In the genomic region with DNA sequence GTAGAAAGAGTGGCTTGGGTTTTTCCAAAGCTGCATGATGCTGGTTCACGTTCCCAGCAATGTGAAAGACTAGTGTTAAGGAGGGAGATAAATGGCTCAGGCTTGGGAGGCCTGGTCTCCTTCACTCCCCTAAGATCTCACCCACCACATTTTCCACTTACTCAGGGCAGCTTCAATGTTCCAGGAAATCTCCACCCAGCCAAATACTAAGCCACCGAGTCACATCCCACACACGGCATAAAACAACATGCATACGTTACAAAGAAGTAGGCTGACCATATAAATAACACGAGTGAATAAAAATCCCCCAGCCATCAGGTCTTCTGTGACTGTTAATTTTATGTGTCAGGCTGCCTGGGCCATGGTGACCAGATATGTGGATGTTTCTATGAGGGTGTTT, we compare ENCODE assay signal across 23 cellular contexts.
DNase-seq lines count a peak whose midpoint lies in the region; ATAC-seq and TF ChIP-seq lines count a peak whose summit lies in the region.
"Had no signal": no experiment of that assay in that cellular context is flagged by ENCODE, and none has a peak within 500 bp of the region (broad histone marks: within the 10 kb centered on the region; RNA-seq: fewer than 3 reads in every experiment).

No MANE protein-coding gene starts in this region.

- 23% methylated on average over 5 of the region's 5 CpGs for WGBS in smooth muscle cell (ENCODE audit: low lambda C conversion rate)
- 70 to 85% methylated on average over 5 of the region's 5 CpGs for WGBS in thyroid gland, 2 donors

- H3K36me3 ChIP-seq in smooth muscle cell (ENCODE audit: low read depth) (no peaks in the 10 kb centered on the region), thyroid gland (no peaks in the 10 kb centered on the region)
- H3K36me3 ChIP-seq: adrenal gland, lower lobe of right lung, SJCRH30, stomach had no signal

- H3K9me3 Mint-ChIP-seq in activated CD4-positive, alpha-beta memory T cell treated with anti-CD3 and anti-CD28 coated beads for 36 hours = peaks cover 3% of the 10 kb centered on the region
- H3K9me3 Mint-ChIP-seq in activated CD4-positive, alpha-beta memory T cell treated with anti-CD3 and anti-CD28 coated beads, Interleukin-2, amount 10 ng/mL, durations not matched to agents 7 days and 5 days = no peaks in the 10 kb centered on the region
- peaks cover 5% of the 10 kb centered on the region for H3K9me3 Mint-ChIP-seq in activated T-helper 2 cell treated with anti-CD3 and anti-CD28 coated beads, Interferon-gamma antibody, Interleukin-2, Interleukin-4, amounts not matched to agents 10 μg/mL and 5 μg/mL and 100 μg/mL, durations not matched to agents 14 hours and 24 hours and 36 hours

- no peaks in the 10 kb centered on the region for H3K36me3 Mint-ChIP-seq in activated CD4-positive, alpha-beta memory T cell treated with anti-CD3 and anti-CD28 coated beads for 36 hours
- no peaks in the 10 kb centered on the region for H3K36me3 Mint-ChIP-seq in activated CD4-positive, alpha-beta memory T cell treated with anti-CD3 and anti-CD28 coated beads, Interleukin-2, amount 10 ng/mL, durations not matched to agents 7 days and 5 days (ENCODE audit: low read depth)
- H3K36me3 Mint-ChIP-seq in activated T-helper 2 cell treated with anti-CD3 and anti-CD28 coated beads, Interferon-gamma antibody, Interleukin-2, Interleukin-4, amounts not matched to agents 10 μg/mL and 5 μg/mL and 100 μg/mL, durations not matched to agents 14 hours and 24 hours and 36 hours (ENCODE audit: low read depth) = no peaks in the 10 kb centered on the region

- H3F3A ChIP-seq in smooth muscle cell (ENCODE audit: low read depth) = peaks cover 4% of the 10 kb centered on the region

- H3K4me1 ChIP-seq in smooth muscle cell (ENCODE audit: low read depth) = no peaks in the 10 kb centered on the region
- no peaks in the 10 kb centered on the region for H3K4me1 ChIP-seq in thyroid gland
- H3K4me1 ChIP-seq: lower lobe of right lung, SJCRH30, stomach had no signal

- H3K27me3 ChIP-seq in smooth muscle cell (ENCODE audit: low read depth) = no peaks in the 10 kb centered on the region
- peaks cover 3% of the 10 kb centered on the region for H3K27me3 ChIP-seq in thyroid gland
- H3K27me3 ChIP-seq: adrenal gland, SJCRH30, stomach had no signal

- peak; percentile 20 for DNase-seq in activated CD4-positive, alpha-beta memory T cell treated with anti-CD3 and anti-CD28 coated beads for 36 hours
- no peak for DNase-seq in activated CD4-positive, alpha-beta memory T cell treated with anti-CD3 and anti-CD28 coated beads, Interleukin-2, amount 10 ng/mL, durations not matched to agents 7 days and 5 days
- no peak for DNase-seq in activated T-helper 2 cell treated with anti-CD3 and anti-CD28 coated beads, Interferon-gamma antibody, Interleukin-2, Interleukin-4, amounts not matched to agents 10 μg/mL and 5 μg/mL and 100 μg/mL, durations not matched to agents 14 hours and 24 hours and 36 hours (ENCODE audit: low spot score)
- DNase-seq in fibroblast of pulmonary artery (ENCODE audit: low read depth) (peak; percentile 58), smooth muscle cell (lab: John Stamatoyannopoulos, UW; ENCODE audit: unreplicated experiment) (peak; percentile 37), thyroid gland (no peak)
- DNase-seq: ACHN; activated CD4-positive, alpha-beta T cell treated with anti-CD3 and anti-CD28 coated beads, Interleukin-2, amount 10 ng/mL, durations not matched to agents 7 days and 5 days; adrenal gland; CD8-positive, alpha-beta memory T cell; DMS79; lower lobe of right lung; NCI-H1105; NCI-H526; SJCRH30; stimulated activated CD4-positive, alpha-beta T cell treated with anti-CD3 and anti-CD28 coated beads, Interleukin-12 subunit alpha, Interleukin-12 subunit beta, amount 100 ng/mL, for 4 hours; stomach; T-helper 9 cell had no signal

- TF ChIP-seq POLR2A in thyroid gland (IDR thresholded peaks at IDR 0.05) = no peak

- no peak overlapping the region for H3K4me3 ChIP-seq in fibroblast of pulmonary artery (replicated peaks; ENCODE audit: low read depth, low read length)
- H3K4me3 ChIP-seq in smooth muscle cell = no peak overlapping the region
- H3K4me3 ChIP-seq in thyroid gland (replicated peaks in 1 of 3) = no peak overlapping the region
- H3K4me3 ChIP-seq: adrenal gland, lower lobe of right lung, SJCRH30, stomach had no signal

- POLR2A ChIA-PET in activated CD4-positive, alpha-beta memory T cell treated with anti-CD3 and anti-CD28 coated beads for 36 hours (lab: Charles Lee) = no interaction called here
- POLR2A ChIA-PET in activated CD4-positive, alpha-beta memory T cell treated with anti-CD3 and anti-CD28 coated beads, Interleukin-2, amount 10 ng/mL, durations not matched to agents 7 days and 5 days (lab: Charles Lee) = no interaction called here

- CTCF ChIA-PET in activated CD4-positive, alpha-beta memory T cell treated with anti-CD3 and anti-CD28 coated beads for 36 hours (lab: Charles Lee) = no interaction called here
- CTCF ChIA-PET in activated CD4-positive, alpha-beta memory T cell treated with anti-CD3 and anti-CD28 coated beads, Interleukin-2, amount 10 ng/mL, durations not matched to agents 7 days and 5 days (lab: Charles Lee) = no interaction called here

- H3K4me1 Mint-ChIP-seq in activated CD4-positive, alpha-beta memory T cell treated with anti-CD3 and anti-CD28 coated beads for 36 hours (ENCODE audit: low read depth) = peaks cover 9% of the 10 kb centered on the region
- H3K4me1 Mint-ChIP-seq in activated CD4-positive, alpha-beta memory T cell treated with anti-CD3 and anti-CD28 coated beads, Interleukin-2, amount 10 ng/mL, durations not matched to agents 7 days and 5 days = peaks cover 4% of the 10 kb centered on the region
- peaks cover 14% of the 10 kb centered on the region for H3K4me1 Mint-ChIP-seq in activated T-helper 2 cell treated with anti-CD3 and anti-CD28 coated beads, Interferon-gamma antibody, Interleukin-2, Interleukin-4, amounts not matched to agents 10 μg/mL and 5 μg/mL and 100 μg/mL, durations not matched to agents 14 hours and 24 hours and 36 hours (ENCODE audit: low read depth)
- H3K4me1 Mint-ChIP-seq: activated CD4-positive, alpha-beta T cell treated with anti-CD3 and anti-CD28 coated beads, Interleukin-2, amount 10 ng/mL, durations not matched to agents 7 days and 5 days; CD8-positive, alpha-beta memory T cell had no signal

- intact Hi-C loops in activated CD4-positive, alpha-beta memory T cell treated with anti-CD3 and anti-CD28 coated beads for 36 hours (cut with micrococcal nuclease) = no loop called here
- intact Hi-C loops in activated T-helper 2 cell treated with anti-CD3 and anti-CD28 coated beads, Interferon-gamma antibody, Interleukin-2, Interleukin-4, amounts not matched to agents 10 μg/mL and 5 μg/mL and 100 μg/mL, durations not matched to agents 14 hours and 24 hours and 36 hours (cut with micrococcal nuclease) = no loop called here
- intact Hi-C loops in thyroid gland (cut with DNase I) = no loop called here

- H3K9me3 ChIP-seq in smooth muscle cell (replicated peaks; ENCODE audit: low read depth) (no peaks in the 10 kb centered on the region), thyroid gland (no peaks in the 10 kb centered on the region)
- H3K9me3 ChIP-seq: adrenal gland, lower lobe of right lung, SJCRH30 had no signal

- H3K4me2 ChIP-seq in smooth muscle cell = peak overlapping the region; percentile 59
- H3K4me2 ChIP-seq: KMS-11 had no signal

- H3K27ac ChIP-seq in smooth muscle cell (ENCODE audit: low read depth) = peak overlapping the region; percentile 96
- no peak overlapping the region for H3K27ac ChIP-seq in thyroid gland
- H3K27ac ChIP-seq: KMS-11, lower lobe of right lung, SJCRH30, stomach had no signal

- H3K9ac ChIP-seq in smooth muscle cell (ENCODE audit: low read depth) = peak overlapping the region; percentile 70
- H3K9ac ChIP-seq: KMS-11 had no signal

- no peaks in the 10 kb centered on the region for H3K79me2 ChIP-seq in smooth muscle cell (ENCODE audit: low read depth)

- TF ChIP-seq CTCF in fibroblast of pulmonary artery (IDR thresholded peaks at IDR 0.05; ENCODE audit: low read length, missing control alignments) (no peak), smooth muscle cell (IDR thresholded peaks at IDR 0.05; ENCODE audit: borderline replicate concordance, insufficient read depth, poor library complexity, severe bottlenecking) (no peak), thyroid gland (IDR thresholded peaks at IDR 0.05) (no peak)

- no peak overlapping the region for H3K4me3 Mint-ChIP-seq in activated CD4-positive, alpha-beta memory T cell treated with anti-CD3 and anti-CD28 coated beads for 36 hours
- H3K4me3 Mint-ChIP-seq in activated CD4-positive, alpha-beta memory T cell treated with anti-CD3 and anti-CD28 coated beads, Interleukin-2, amount 10 ng/mL, durations not matched to agents 7 days and 5 days = no peak overlapping the region
- no peak overlapping the region for H3K4me3 Mint-ChIP-seq in activated T-helper 2 cell treated with anti-CD3 and anti-CD28 coated beads, Interferon-gamma antibody, Interleukin-2, Interleukin-4, amounts not matched to agents 10 μg/mL and 5 μg/mL and 100 μg/mL, durations not matched to agents 14 hours and 24 hours and 36 hours (ENCODE audit: low read depth)
- H3K4me3 Mint-ChIP-seq: activated CD4-positive, alpha-beta T cell treated with anti-CD3 and anti-CD28 coated beads, Interleukin-2, amount 10 ng/mL, durations not matched to agents 7 days and 5 days; CD8-positive, alpha-beta memory T cell had no signal

- H4K20me1 ChIP-seq in smooth muscle cell (ENCODE audit: low read depth) = no peaks in the 10 kb centered on the region

- no peak overlapping the region for H2AFZ ChIP-seq in smooth muscle cell (ENCODE audit: low read depth)

- no peak for ATAC-seq in GM18873 (IDR thresholded peaks at IDR 0.05; ENCODE audit: low FRiP score, unreplicated experiment)
- no peak for ATAC-seq in HG02610 (IDR thresholded peaks at IDR 0.05; ENCODE audit: unreplicated experiment)
- ATAC-seq: HCT116, lower lobe of right lung had no signal

- H3K27me3 Mint-ChIP-seq in activated CD4-positive, alpha-beta memory T cell treated with anti-CD3 and anti-CD28 coated beads for 36 hours = peaks cover 3% of the 10 kb centered on the region
- peaks cover 14% of the 10 kb centered on the region for H3K27me3 Mint-ChIP-seq in activated CD4-positive, alpha-beta memory T cell treated with anti-CD3 and anti-CD28 coated beads, Interleukin-2, amount 10 ng/mL, durations not matched to agents 7 days and 5 days
- peaks cover 9% of the 10 kb centered on the region for H3K27me3 Mint-ChIP-seq in activated T-helper 2 cell treated with anti-CD3 and anti-CD28 coated beads, Interferon-gamma antibody, Interleukin-2, Interleukin-4, amounts not matched to agents 10 μg/mL and 5 μg/mL and 100 μg/mL, durations not matched to agents 14 hours and 24 hours and 36 hours (ENCODE audit: low read depth)

- peak overlapping the region; percentile 32 for H3K27ac Mint-ChIP-seq in activated CD4-positive, alpha-beta memory T cell treated with anti-CD3 and anti-CD28 coated beads for 36 hours
- H3K27ac Mint-ChIP-seq in activated CD4-positive, alpha-beta memory T cell treated with anti-CD3 and anti-CD28 coated beads, Interleukin-2, amount 10 ng/mL, durations not matched to agents 7 days and 5 days = no peak overlapping the region
- H3K27ac Mint-ChIP-seq in activated T-helper 2 cell treated with anti-CD3 and anti-CD28 coated beads, Interferon-gamma antibody, Interleukin-2, Interleukin-4, amounts not matched to agents 10 μg/mL and 5 μg/mL and 100 μg/mL, durations not matched to agents 14 hours and 24 hours and 36 hours = peak overlapping the region; percentile 44
- H3K27ac Mint-ChIP-seq: activated CD4-positive, alpha-beta T cell treated with anti-CD3 and anti-CD28 coated beads, Interleukin-2, amount 10 ng/mL, durations not matched to agents 7 days and 5 days; CD8-positive, alpha-beta memory T cell; progenitor cell of endocrine pancreas had no signal

Comparison
In these comparisons a context has a peak if more than half of its experiments do, and no peak if none do; other contexts are left out.
1. DNase-seq: peak in activated CD4-positive, alpha-beta memory T cell treated with anti-CD3 and anti-CD28 coated beads for 36 hours (single experiment), fibroblast of pulmonary artery (single experiment) and smooth muscle cell (single experiment); none in activated CD4-positive, alpha-beta memory T cell treated with anti-CD3 and anti-CD28 coated beads, Interleukin-2, amount 10 ng/mL, durations not matched to agents 7 days and 5 days (single experiment), activated T-helper 2 cell treated with anti-CD3 and anti-CD28 coated beads, Interferon-gamma antibody, Interleukin-2, Interleukin-4, amounts not matched to agents 10 μg/mL and 5 μg/mL and 100 μg/mL, durations not matched to agents 14 hours and 24 hours and 36 hours (single experiment) and thyroid gland (0 of 2).